ENCODE assay signal across 7 cellular contexts in genomic region chr11:10540546-10540914, GRCh38. TPM values are rescaled to one million over a fixed set of nuclear protein-coding genes. Genes with fewer than 3 reads are reported as not detected.
DNase-seq lines count a peak whose midpoint lies in the region; ATAC-seq, FAIRE-seq and TF ChIP-seq lines count a peak whose summit lies in the region.

No MANE protein-coding gene starts in this region.

- TF ChIP-seq POLR2A in K562 (conservative IDR thresholded peaks at IDR 0.05) = no peak

- POLR2A ChIA-PET in K562 (lab: Yijun Ruan, JAX) = interaction anchor here (0.6 to 1.8 kb wide), 16 partner anchors 9 to 210 kb away, joined by 3 to 11 read pairs (median 4); partner anchors contain the start of gene CTR9

- peak; percentile 8 to 49 for DNase-seq in HAP-1 (ENCODE audit: low spot score in 2 of 2)
- peak; percentile 50 for DNase-seq in LoVo (ENCODE audit: low spot score)
- peak in 3 of 4 experiments; percentile 39 to 63 (median 48) for DNase-seq in K562 (ENCODE audit: extremely low read depth in 1 of 4, low spot score in 3 of 4)
- peak; percentile 40 for DNase-seq in iris pigment epithelial cell (ENCODE audit: low read depth)
- DNase-seq in UCSD-AML1 (lab: John Stamatoyannopoulos, UW; ENCODE audit: unreplicated experiment) = no peak

- intact Hi-C loops in K562 (cut with micrococcal nuclease) = loop anchor here (2.0 kb wide), 1 partner anchor 134 kb away; no protein-coding TSS in a partner anchor

- no peak for TF ChIP-seq CTCF in K562 (IDR thresholded peaks at IDR 0.05 in 2 of 3, conservative IDR thresholded peaks at IDR 0.05 in 1 of 3; ENCODE audit: insufficient read depth in 2 of 3, low read depth in 1 of 3, low read length in 3 of 3)

- peak overlapping the region; percentile 90 for H3K4me3 ChIP-seq in HAP-1
- peak overlapping the region; percentile 74 for H3K4me3 ChIP-seq in K562
- peak overlapping the region; percentile 82 to 88 (median 87) for H3K4me3 ChIP-seq in skeletal muscle tissue (ENCODE audit: low read length in 3 of 3)

- no peak for TF ChIP-seq RAD21 in K562 (CRISPR knock-in tag; conservative IDR thresholded peaks at IDR 0.05 in 1 of 2, IDR thresholded peaks at IDR 0.05 in 1 of 2)

- no peaks in the 10 kb centered on the region; the same call in 1 of the 2 replicates for H3K4me1 ChIP-seq in HAP-1
- peaks cover 8 to 11% of the 10 kb centered on the region in 2 experiments; a peak in 4 of 5 replicates for H3K4me1 ChIP-seq in K562 (replicated peaks in 1 of 2; ENCODE audit: control insufficient read depth in 2 of 2, insufficient read depth in 2 of 2, low read length in 2 of 2)
- H3K4me1 ChIP-seq in skeletal muscle tissue (ENCODE audit: control insufficient read depth in 3 of 3, insufficient read depth in 3 of 3, low read length in 3 of 3) = peaks cover 7 to 15% (median 9%) of the 10 kb centered on the region in 3 donors

- ATAC-seq in GM18517 (IDR thresholded peaks at IDR 0.05; ENCODE audit: unreplicated experiment) (peak; percentile 24), K562 (peak; percentile 79)

- peak overlapping the region; percentile 83 to 96 for H3K9ac ChIP-seq in K562 (ENCODE audit: insufficient read depth in 1 of 2, low read depth in 2 of 2, low read length in 2 of 2)
- peak overlapping the region; percentile 83 to 89 (median 89) for H3K9ac ChIP-seq in skeletal muscle tissue (ENCODE audit: low read depth in 1 of 3, low read length in 3 of 3)

- no peaks in the 10 kb centered on the region for H4K20me1 ChIP-seq in K562 (replicated peaks; ENCODE audit: control insufficient read depth, insufficient read depth, low read length)

- peak overlapping the region; percentile 99 for H2AFZ ChIP-seq in K562 (ENCODE audit: low read depth, low read length)

- H3K27ac ChIP-seq in K562 (ENCODE audit: extremely low read depth, low read depth, low read length) = peak overlapping the region; percentile 86
- H3K27ac ChIP-seq in skeletal muscle tissue (ENCODE audit: low read depth, low read length) = peak overlapping the region; percentile 85

- H3K9me3 ChIP-seq in HAP-1 (no peaks in the 10 kb centered on the region), K562 (replicated peaks; ENCODE audit: control insufficient read depth, insufficient read depth, low read depth, low read length) (no peaks in the 10 kb centered on the region), skeletal muscle tissue (ENCODE audit: control insufficient read depth in 3 of 3, low read length in 3 of 3) (no peaks in the 10 kb centered on the region)

- BruUV-seq in K562 (replicated peaks; lab: Mats Ljungman, UMichigan) = no TSS peak

- peak overlapping the region; percentile 93 for H3K4me2 ChIP-seq in K562 (ENCODE audit: insufficient read depth, low read length)

- no peaks in the 10 kb centered on the region for H3K9me1 ChIP-seq in K562 (ENCODE audit: control insufficient read depth, insufficient read depth, low read length)

- in situ Hi-C loops in HAP-1 (cut with MboI; ENCODE audit: low sequenced_read_pairs) = loop anchor here (25.0 kb wide), 1 partner anchor 197 kb away; no protein-coding TSS in a partner anchor
- in situ Hi-C loops in K562 (cut with MboI) = no loop called here

- H3K79me2 ChIP-seq in K562 (ENCODE audit: control insufficient read depth, insufficient read depth, low read length) = peaks cover 15% of the 10 kb centered on the region

- no peaks in the 10 kb centered on the region for H3K36me3 ChIP-seq in HAP-1 (replicated peaks)
- no peaks in the 10 kb centered on the region for H3K36me3 ChIP-seq in K562 (ENCODE audit: control insufficient read depth, insufficient read depth, low read length)
- no peaks in the 10 kb centered on the region for H3K36me3 ChIP-seq in skeletal muscle tissue (ENCODE audit: control insufficient read depth in 3 of 3, insufficient read depth in 3 of 3, low read length in 3 of 3)

- TF ChIP-seq EP300 in K562 (IDR thresholded peaks at IDR 0.05; ENCODE audit: low read length) = no peak

- WGBS in K562 (ENCODE audit: insufficient coverage, low coverage, missing lambda C conversion rate) = under 1% methylated on average over 22 of the region's 25 CpGs

- H3K27me3 ChIP-seq in HAP-1 (ENCODE audit: low read depth) (no peaks in the 10 kb centered on the region), K562 (ENCODE audit: control insufficient read depth in 2 of 2, insufficient read depth in 2 of 2, low read length in 2 of 2) (no peaks in the 10 kb centered on the region), skeletal muscle tissue (ENCODE audit: control insufficient read depth in 3 of 3, insufficient read depth in 3 of 3, low read length in 3 of 3) (no peaks in the 10 kb centered on the region)

- CTCF ChIA-PET in K562 (lab: Yijun Ruan, JAX; ENCODE audit: low intra/inter-chr PET ratio) = interaction anchor here (0.6 kb wide), 1 partner anchor 135 kb away, joined by 4 read pairs; no protein-coding TSS in a partner anchor

- no peak for FAIRE-seq in K562 (lab: Jason Lieb, UNC)

TF ChIP-seq in K562, 482 proteins besides CTCF, POLR2A, EP300 and RAD21 (continues in another document):
- no peak for TF ChIP-seq LEF1 (IDR thresholded peaks at IDR 0.05)
- TF ChIP-seq SNRNP70 (optimal IDR thresholded peaks at IDR 0.05; ENCODE audit: low read depth, low read length) = no peak
- TF ChIP-seq FOXK2 (conservative IDR thresholded peaks at IDR 0.05 in 1 of 2, IDR thresholded peaks at IDR 0.05 in 1 of 2; ENCODE audit: low read depth in 2 of 2) = no peak
- TF ChIP-seq SREBF2 (CRISPR knock-in tag; IDR thresholded peaks at IDR 0.05) = no peak
- no peak for TF ChIP-seq NCOA6 (IDR thresholded peaks at IDR 0.05)
- no peak for TF ChIP-seq POLR3A (IDR thresholded peaks at IDR 0.05; ENCODE audit: borderline replicate concordance, extremely low read depth, insufficient read depth, insufficient read length)
- TF ChIP-seq GTF3C2 (IDR thresholded peaks at IDR 0.05; ENCODE audit: borderline replicate concordance, extremely low read depth, insufficient read length) = no peak
- TF ChIP-seq ZBTB17 (CRISPR knock-in tag; IDR thresholded peaks at IDR 0.05) = 0 out of 2 replicates have a peak, but pooled peaks have one; percentile 7

RNA-seq across cellular contexts. Expression of gene RNF141, which starts 0.5 kb away (rescaled TPM):
- total RNA-seq in K562 (2011; cell fraction: chromatin; rRNA removed; ENCODE audit: low replicate concordance) = 5.2 and 16.2 TPM in 2 replicates
- total RNA-seq in K562 (2011; cell fraction: nucleolus; rRNA removed) = 2.7 and 4.2 TPM in 2 replicates
- 10.6 and 20.5 TPM in 2 replicates for total RNA-seq in K562 (2011; cell fraction: nucleoplasm; rRNA removed)
- total RNA-seq in K562 (2014; rRNA removed) = 9.5 and 9.7 TPM in 2 replicates
- 20.7 and 26.1 TPM in 2 replicates for total RNA-seq in K562 (2014; rRNA removed; fragmentation: Illumina TruSeq; extraction: Trizol)
- total RNA-seq in K562 (2015; rRNA removed; fragmentation: Illumina TruSeq; extraction: Trizol) = 13.8 and 16.0 TPM in 2 replicates
- 18.9 and 20.6 TPM in 2 replicates for total RNA-seq in K562 (2021)
- polyA plus RNA-seq in K562 (2011; rRNA removed) = 23.3 and 27.9 TPM in 2 replicates
- 4.3 and 11.1 TPM in 2 replicates for polyA plus RNA-seq in K562 (2011; cell fraction: cytosol; rRNA removed)
- 7.8 and 10.2 TPM in 2 replicates for polyA plus RNA-seq in K562 (2011; cell fraction: nucleus; rRNA removed)
- polyA plus RNA-seq in K562 (2012) = 17.6 and 18.3 TPM in 2 replicates
- 13.1 and 14.6 TPM in 2 replicates for polyA plus RNA-seq in K562 (2014; fragmentation: Illumina TruSeq; extraction: Trizol)
- 10 to 100 TPM; 44.6 to 51.9 TPM for polyA plus RNA-seq in K562 (2014; fragmentation: Nextera tagmentation; extraction: Ambion mirVana)
- polyA plus RNA-seq in K562 (2014; rRNA removed) = 15.4 and 16.6 TPM in 2 replicates
- polyA minus RNA-seq in K562 (2011; rRNA and poly(A)+ RNA removed) = 20.6 and 29.5 TPM in 2 replicates
- polyA minus RNA-seq in K562 (2011; cell fraction: cytosol; rRNA and poly(A)+ RNA removed) = 5.3 and 7.6 TPM in 2 replicates
- polyA minus RNA-seq in K562 (2011; cell fraction: nucleus; rRNA and poly(A)+ RNA removed) = 6.7 and 12.9 TPM in 2 replicates
- 20.4 TPM for total RNA-seq in skeletal muscle tissue

RNA-seq across cellular contexts. Expression of gene LYVE1, which starts 27.9 kb away (rescaled TPM):
- total RNA-seq in K562 (2011; cell fraction: chromatin; rRNA removed; ENCODE audit: low replicate concordance) = 0.44 and 1.2 TPM in 2 replicates
- 0.66 and 1.0 TPM in 2 replicates for total RNA-seq in K562 (2011; cell fraction: nucleolus; rRNA removed)
- 0.73 and 1.2 TPM in 2 replicates for total RNA-seq in K562 (2011; cell fraction: nucleoplasm; rRNA removed)
- not detected in 2 replicates for total RNA-seq in K562 (2014; rRNA removed)
- 0.07 and 0.32 TPM in 2 replicates for total RNA-seq in K562 (2014; rRNA removed; fragmentation: Illumina TruSeq; extraction: Trizol)
- total RNA-seq in K562 (2015; rRNA removed; fragmentation: Illumina TruSeq; extraction: Trizol) = 0.14 and 0.34 TPM in 2 replicates
- total RNA-seq in K562 (2021) = 0.13 and 0.27 TPM in 2 replicates
- 0.42 and 1.1 TPM in 2 replicates for polyA plus RNA-seq in K562 (2011; rRNA removed)
- 0.06 and 0.85 TPM in 2 replicates for polyA plus RNA-seq in K562 (2011; cell fraction: cytosol; rRNA removed)
- 0.14 and 0.15 TPM in 2 replicates for polyA plus RNA-seq in K562 (2011; cell fraction: nucleus; rRNA removed)
- polyA plus RNA-seq in K562 (2012) = 0.29 and 0.34 TPM in 2 replicates
- polyA plus RNA-seq in K562 (2014; fragmentation: Illumina TruSeq; extraction: Trizol) = 0.10 and 0.12 TPM in 2 replicates
- polyA plus RNA-seq in K562 (2014; fragmentation: Nextera tagmentation; extraction: Ambion mirVana) = under 1 TPM; 0.06 to 0.27 TPM
- 0.05 and 0.13 TPM in 2 replicates for polyA plus RNA-seq in K562 (2014; rRNA removed)
- polyA minus RNA-seq in K562 (2011; rRNA and poly(A)+ RNA removed) = 0.18 and 0.32 TPM in 2 replicates
- polyA minus RNA-seq in K562 (2011; cell fraction: cytosol; rRNA and poly(A)+ RNA removed) = 1.3 TPM in 1 of 2 replicates, not detected in the other
- polyA minus RNA-seq in K562 (2011; cell fraction: nucleus; rRNA and poly(A)+ RNA removed) = 0.22 and 0.40 TPM in 2 replicates
- 49.6 TPM for total RNA-seq in skeletal muscle tissue

Comparison
In these comparisons a context has a peak if more than half of its experiments do, and no peak if none do; other contexts are left out.
1. RNA of gene LYVE1, which starts 27.9 kb away (total RNA-seq): 49.6 TPM in skeletal muscle tissue (single experiment); 0.07 to 1.2 TPM in K562; every median in the first group is over 10 times any median in the second.
2. Peak in every context shown above with its lines, with median percentiles within 50 percentile points of each other: H3K4me3 ChIP-seq.